Comparison of ENCODE assay signal across 18 cellular contexts in the genomic region with DNA sequence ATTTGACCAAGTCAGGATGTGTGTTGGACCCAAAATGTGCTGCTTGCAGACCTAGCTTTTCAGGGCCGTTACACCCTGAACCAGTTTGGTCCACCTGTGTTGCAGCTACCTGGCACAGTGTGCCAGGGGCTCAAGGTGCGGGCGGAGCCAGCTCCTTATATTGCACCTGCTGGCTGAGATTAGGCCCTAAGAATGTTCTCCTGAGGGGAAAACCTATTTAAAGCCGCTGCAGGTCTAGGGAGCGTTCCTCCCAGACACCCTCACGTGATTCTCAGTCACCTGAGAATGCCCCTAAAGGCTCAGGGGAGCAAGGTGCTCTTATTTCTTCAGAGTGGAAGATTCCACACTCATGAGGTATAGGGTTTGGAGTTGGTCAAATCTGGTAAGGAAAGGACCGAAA. TPM values are rescaled to one million over a fixed set of nuclear protein-coding genes. Genes with fewer than 3 reads are reported as not detected.
DNase-seq lines count a peak whose midpoint lies in the region; ATAC-seq, FAIRE-seq and TF ChIP-seq lines count a peak whose summit lies in the region.
"Had no signal": no experiment of that assay in that cellular context is flagged by ENCODE, and none has a peak within 500 bp of the region (broad histone marks: within the 10 kb centered on the region; RNA-seq: fewer than 3 reads in every experiment).

No MANE protein-coding gene starts in this region.

- peak overlapping the region; percentile 73 to 86 for H3K27ac ChIP-seq in kidney (ENCODE audit: low read depth in 2 of 2, low read length in 2 of 2)
- H3K27ac ChIP-seq in small intestine (ENCODE audit: low read depth in 1 of 2, low read length in 1 of 2) = no peak overlapping the region
- H3K27ac ChIP-seq: A549, C4-2B, GM23248, HL-60 had no signal

- H3K9ac ChIP-seq in kidney (ENCODE audit: low read length in 2 of 2) = peak overlapping the region in 1 of 2 donors; percentile 55
- H3K9ac ChIP-seq: GM23248 had no signal

- ATAC-seq in mucosa of descending colon = peak; percentile 68
- ATAC-seq in HG03469 (IDR thresholded peaks at IDR 0.05; ENCODE audit: unreplicated experiment) = no peak
- ATAC-seq: A549, HCT116 had no signal

- 29 to 71% (median 45%) methylated on average over 7 of the region's 7 CpGs for WGBS in small intestine, 3 donors

- TF ChIP-seq CTCF in kidney (IDR thresholded peaks at IDR 0.05; ENCODE audit: borderline replicate concordance, extremely low read depth, insufficient read depth) = no peak
- TF ChIP-seq CTCF in mucosa of descending colon (IDR thresholded peaks at IDR 0.05) = no peak

- DNase-seq in kidney = peak; percentile 72
- peak in 2 of 3 donors; percentile 30 to 48 for DNase-seq in mucosa of descending colon
- peak; percentile 51 for DNase-seq in small intestine
- no peak for DNase-seq in activated effector memory CD4-positive, alpha-beta T cell treated with Interleukin-2 at 50 U/mL for 16 hours
- no peak for DNase-seq in DMS153 treated with DMSO at 0.1 percent for 48 hours (lab: John Stamatoyannopoulos, UW; ENCODE audit: unreplicated experiment)
- DNase-seq: BE2C; CD4-positive, alpha-beta memory T cell; DND-41; GF-D8; GM23248 had no signal

- FAIRE-seq in kidney (lab: Jason Lieb, UNC) = no peak
- FAIRE-seq in small intestine (lab: Jason Lieb, UNC) = no peak
- FAIRE-seq: A549, GM19239, H54 had no signal

- H3K4me1 ChIP-seq in kidney (ENCODE audit: control insufficient read depth in 1 of 2, insufficient read depth in 1 of 2, low read depth in 1 of 2, low read length in 2 of 2) = peaks cover 0 to 4% of the 10 kb centered on the region in 2 donors
- H3K4me1 ChIP-seq in mucosa of descending colon (ENCODE audit: low read depth) = peaks cover 5% of the 10 kb centered on the region
- H3K4me1 ChIP-seq in small intestine (ENCODE audit: control insufficient read depth in 2 of 2, insufficient read depth in 1 of 2, low read depth in 1 of 2, low read length in 1 of 2) = peaks cover 0 to 2% of the 10 kb centered on the region in 2 donors
- H3K4me1 ChIP-seq: BE2C had no signal

- H3K9me3 ChIP-seq in kidney (ENCODE audit: control insufficient read depth in 1 of 2, low read length in 2 of 2) = no peaks in the 10 kb centered on the region
- no peaks in the 10 kb centered on the region for H3K9me3 ChIP-seq in mucosa of descending colon
- no peaks in the 10 kb centered on the region for H3K9me3 ChIP-seq in small intestine (ENCODE audit: control insufficient read depth, low read depth)
- H3K9me3 ChIP-seq: A549, BE2C had no signal

- no peaks in the 10 kb centered on the region for H3K27me3 ChIP-seq in small intestine (ENCODE audit: control insufficient read depth in 2 of 2, insufficient read depth in 2 of 2, low read length in 2 of 2)
- H3K27me3 ChIP-seq: BE2C had no signal

- intact Hi-C loops in kidney (cut with DNase I) (no loop called here), mucosa of descending colon (cut with DNase I, micrococcal nuclease) (no loop called here)

- H3K36me3 ChIP-seq in kidney (ENCODE audit: control insufficient read depth in 1 of 2, insufficient read depth in 2 of 2, low read length in 2 of 2) (no peaks in the 10 kb centered on the region), mucosa of descending colon (ENCODE audit: low read depth) (no peaks in the 10 kb centered on the region), small intestine (ENCODE audit: control insufficient read depth in 2 of 2, insufficient read depth in 2 of 2, low read length in 2 of 2) (no peaks in the 10 kb centered on the region)
- H3K36me3 ChIP-seq: BE2C had no signal

- H3K4me3 ChIP-seq in kidney (ENCODE audit: low read length in 2 of 2) = peak overlapping the region in 1 of 2 donors; percentile 26
- H3K4me3 ChIP-seq in mucosa of descending colon = no peak overlapping the region
- no peak overlapping the region for H3K4me3 ChIP-seq in small intestine (ENCODE audit: low read depth in 1 of 2, low read length in 2 of 2)
- H3K4me3 ChIP-seq: A549, GM23248 had no signal

RNA-seq across cellular contexts. Expression of a gene that starts 12.0 kb away (rescaled TPM):
- total RNA-seq in kidney (54.7 TPM), mucosa of descending colon (10 to 100 TPM in 2 of 3 donors, 1 to 10 TPM in 1; 4.9 to 84.8 (median 12.4) TPM)
- polyA plus RNA-seq in kidney (ENCODE audit: insufficient read depth, low read depth, low replicate concordance) (405 TPM), small intestine (100 to 1,000 TPM in 1 of 3 donors, 10 to 100 TPM in 2; 71.6 to 169 (median 88.2) TPM)

RNA-seq across cellular contexts. Expression of a gene that starts 16.8 kb away (rescaled TPM):
- total RNA-seq in kidney (4.2 TPM), mucosa of descending colon (1 to 10 TPM; 2.5 to 6.1 (median 4.8) TPM)
- polyA plus RNA-seq in kidney (ENCODE audit: insufficient read depth, low read depth, low replicate concordance) (9.1 TPM), small intestine (1 to 10 TPM in 2 of 3 donors, not detected in 1; 1.1 to 3.0 TPM)
- total RNA-seq: CD4-positive, alpha-beta memory T cell had no signal
- polyA plus RNA-seq: A549; CD4-positive, alpha-beta memory T cell had no signal

RNA-seq across cellular contexts. Expression of a gene that starts 34.9 kb away (rescaled TPM):
- 1.8 TPM for total RNA-seq in kidney
- polyA plus RNA-seq in kidney (ENCODE audit: insufficient read depth, low read depth, low replicate concordance) = not detected
- 100 to 1,000 TPM; 211 to 539 (median 356) TPM for total RNA-seq in mucosa of descending colon
- polyA plus RNA-seq in small intestine = 100 to 1,000 TPM; 167 to 736 (median 425) TPM
- total RNA-seq: CD4-positive, alpha-beta memory T cell; GM23248 had no signal
- polyA plus RNA-seq: AG04450; CD4-positive, alpha-beta memory T cell; GM23248 had no signal

RNA-seq across cellular contexts. Expression of a gene that starts 41.3 kb away (rescaled TPM):
- total RNA-seq in kidney (not detected), mucosa of descending colon (10 to 100 TPM; 18.0 to 30.6 (median 20.0) TPM)
- polyA plus RNA-seq in kidney (ENCODE audit: insufficient read depth, low read depth, low replicate concordance) (61.2 TPM), small intestine (100 to 1,000 TPM in 2 of 3 donors, 1 to 10 TPM in 1; 2.7 to 175 (median 101) TPM)
- total RNA-seq: CD4-positive, alpha-beta memory T cell; GM23248 had no signal
- polyA plus RNA-seq: A549, GM23248 had no signal

Comparison
In these comparisons a context has a peak if more than half of its experiments do, and no peak if none do; other contexts are left out.
1. DNase-seq: peak in kidney (single experiment), mucosa of descending colon (2 of 3) and small intestine (single experiment); none in activated effector memory CD4-positive, alpha-beta T cell treated with Interleukin-2 at 50 U/mL for 16 hours (single experiment) and DMS153 treated with DMSO at 0.1 percent for 48 hours (single experiment).
2. H3K27ac ChIP-seq: peak in kidney (2 of 2); none in small intestine (0 of 2).
3. RNA of a gene that starts 34.9 kb away (total RNA-seq): 211 to 539 TPM in mucosa of descending colon; 1.8 TPM in kidney (single experiment); every median in the first group is over 10 times any median in the second.